Comparison of ENCODE assay signal across 8 cellular contexts in genomic region chr2:111493720-111494078, GRCh38.
DNase-seq lines count a peak whose midpoint lies in the region; ATAC-seq, FAIRE-seq and TF ChIP-seq lines count a peak whose summit lies in the region.
"Not testable (repeated sequence)": the region's sequence is repeated elsewhere in the genome, so short reads cannot be mapped to it uniquely, and the experiment has no call there.

No MANE protein-coding gene starts in this region.

- FAIRE-seq in HepG2 (lab: Jason Lieb, UNC), result not testable (repeated sequence)

- CTCF ChIA-PET in CD8-positive, alpha-beta T cell (lab: Charles Lee); HepG2 (lab: Yijun Ruan, JAX; ENCODE audit: low intra/inter-chr PET ratio, low total read pairs): not testable (repeated sequence)

- not testable (repeated sequence) for H3K4me3 ChIP-seq in CD8-positive, alpha-beta T cell (ENCODE audit: low read depth, low read length)
- H3K4me3 ChIP-seq in HepG2 (replicated peaks in 1 of 3; ENCODE audit: insufficient read depth in 1 of 3, low read depth in 2 of 3, low read length in 3 of 3), result peak overlapping the region; percentile 55 to 74 (median 66); a peak in 5 of 6 replicates

- not testable (repeated sequence) for H2AFZ ChIP-seq in HepG2 (ENCODE audit: low read length)

- peak overlapping the region; percentile 57 for H3K4me3 Mint-ChIP-seq in CD8-positive, alpha-beta T cell
- peak overlapping the region; percentile 37 for H3K4me3 Mint-ChIP-seq in dendritic cell treated with granulocyte-macrophage colony-stimulating factor and Interleukin-4, amounts not matched to agents 40 ng/mL and 50 ng/mL, for 4 days
- H3K4me3 Mint-ChIP-seq in stimulated activated memory B cell treated with anti-CD40 and anti-IgM and Interleukin-4, amounts not matched to agents 10 μg/mL and 1 μg/mL and 100 μg/mL, for 72 hours, result peak overlapping the region; percentile 62

- peaks cover 30% of the 10 kb centered on the region for H3K79me2 ChIP-seq in HepG2 (ENCODE audit: insufficient read depth, low read length)

- not testable (repeated sequence) for H3K27me3 ChIP-seq in CD8-positive, alpha-beta T cell (ENCODE audit: insufficient read depth, low read length); HepG2 (ENCODE audit: control insufficient read depth in 1 of 2, insufficient read depth in 2 of 2, low read length in 2 of 2)

- WGBS in HepG2 (ENCODE audit: low lambda C conversion rate), result 0% methylated on average over 2 of the region's 5 CpGs

- H4K20me1 ChIP-seq in HepG2 (ENCODE audit: insufficient read depth, low read length), result not testable (repeated sequence)

- DNase-seq in CD8-positive, alpha-beta T cell; HepG2 (ENCODE audit: low spot score): not testable (repeated sequence)
- DNase-seq in M059J (ENCODE audit: low read depth), result peak; percentile 10
- peak; percentile 72 for DNase-seq in activated CD8-positive, alpha-beta memory T cell treated with anti-CD3 and anti-CD28 coated beads, Interleukin-2, amount 50 U/mL, for 48 hours

- TF ChIP-seq CTCF in CD8-positive, alpha-beta T cell (IDR thresholded peaks at IDR 0.05); HepG2 (CRISPR knock-in tag; IDR thresholded peaks at IDR 0.05): not testable (repeated sequence)

- not testable (repeated sequence) for TF ChIP-seq RAD21 in HepG2 (CRISPR knock-in tag; IDR thresholded peaks at IDR 0.05)

- H3K4me1 ChIP-seq in CD8-positive, alpha-beta T cell (ENCODE audit: insufficient read depth, low read length), result not testable (repeated sequence)
- peaks cover 36% of the 10 kb centered on the region for H3K4me1 ChIP-seq in HepG2 (ENCODE audit: insufficient read depth, low read length)

- POLR2A ChIA-PET in CD8-positive, alpha-beta T cell (lab: Charles Lee); HepG2 (lab: Yijun Ruan, JAX): not testable (repeated sequence)

- intact Hi-C loops in CD8-positive, alpha-beta T cell (cut with DNase I, micrococcal nuclease); dendritic cell treated with granulocyte-macrophage colony-stimulating factor and Interleukin-4, amounts not matched to agents 40 ng/mL and 50 ng/mL, for 4 days (cut with micrococcal nuclease); HepG2 (cut with micrococcal nuclease; ENCODE audit: unreplicated experiment): not testable (repeated sequence)

- H3K4me2 ChIP-seq in HepG2 (ENCODE audit: low read depth, low read length), result peak overlapping the region; percentile 91

- not testable (repeated sequence) for H3K27me3 Mint-ChIP-seq in CD8-positive, alpha-beta T cell (ENCODE audit: low read depth); dendritic cell treated with granulocyte-macrophage colony-stimulating factor and Interleukin-4, amounts not matched to agents 40 ng/mL and 50 ng/mL, for 4 days; stimulated activated memory B cell treated with anti-CD40 and anti-IgM and Interleukin-4, amounts not matched to agents 10 μg/mL and 1 μg/mL and 100 μg/mL, for 72 hours

- not testable (repeated sequence) for H3K27ac ChIP-seq in CD8-positive, alpha-beta T cell (ENCODE audit: low read depth, low read length)
- H3K27ac ChIP-seq in HepG2 (ENCODE audit: extremely low read length, insufficient read depth, low read length), result peak overlapping the region; percentile 44

- not testable (repeated sequence) for H3K9me3 Mint-ChIP-seq in CD8-positive, alpha-beta T cell; dendritic cell treated with granulocyte-macrophage colony-stimulating factor and Interleukin-4, amounts not matched to agents 40 ng/mL and 50 ng/mL, for 4 days; stimulated activated memory B cell treated with anti-CD40 and anti-IgM and Interleukin-4, amounts not matched to agents 10 μg/mL and 1 μg/mL and 100 μg/mL, for 72 hours

- in situ Hi-C loops in HepG2 (cut with HindIII; ENCODE audit: extremely low pct_ligation_motif_present, low pct_unique_long_range_greater_than_20kb), result loop anchor here (25.0 kb wide), 1 partner anchor 169 kb away; no protein-coding TSS in a partner anchor

- not testable (repeated sequence) for H3K27ac Mint-ChIP-seq in CD8-positive, alpha-beta T cell
- peak overlapping the region; percentile 59 for H3K27ac Mint-ChIP-seq in dendritic cell treated with granulocyte-macrophage colony-stimulating factor and Interleukin-4, amounts not matched to agents 40 ng/mL and 50 ng/mL, for 4 days
- peak overlapping the region; percentile 49 for H3K27ac Mint-ChIP-seq in stimulated activated memory B cell treated with anti-CD40 and anti-IgM and Interleukin-4, amounts not matched to agents 10 μg/mL and 1 μg/mL and 100 μg/mL, for 72 hours

- H3K4me1 Mint-ChIP-seq in CD8-positive, alpha-beta T cell (ENCODE audit: low read depth); dendritic cell treated with granulocyte-macrophage colony-stimulating factor and Interleukin-4, amounts not matched to agents 40 ng/mL and 50 ng/mL, for 4 days (ENCODE audit: low read depth); stimulated activated memory B cell treated with anti-CD40 and anti-IgM and Interleukin-4, amounts not matched to agents 10 μg/mL and 1 μg/mL and 100 μg/mL, for 72 hours: not testable (repeated sequence)

- TF ChIP-seq EP300 in HepG2 (IDR thresholded peaks at IDR 0.05; ENCODE audit: low read depth in 2 of 2, low read length in 2 of 2); HepG2 (CRISPR knock-in tag; IDR thresholded peaks at IDR 0.05; ENCODE audit: borderline replicate concordance): not testable (repeated sequence)

- peak overlapping the region; percentile 62; the same call in 1 of the 2 replicates for H3K9ac ChIP-seq in HepG2 (ENCODE audit: insufficient read depth, low read depth, low read length)

- not testable (repeated sequence) for TF ChIP-seq POLR2A in HepG2 (IDR thresholded peaks at IDR 0.05; ENCODE audit: insufficient read depth in 1 of 2, low read depth in 2 of 2, low read length in 2 of 2)

- H3K36me3 ChIP-seq in CD8-positive, alpha-beta T cell (ENCODE audit: insufficient read depth, low read length); HepG2 (replicated peaks in 1 of 2; ENCODE audit: control insufficient read depth in 1 of 2, insufficient read depth in 2 of 2, low read length in 2 of 2): not testable (repeated sequence)

- not testable (repeated sequence) for BruUV-seq in HepG2 (replicated peaks; lab: Mats Ljungman, UMichigan)

- ATAC-seq in CD8-positive, alpha-beta T cell, result peak; percentile 63
- peak; percentile 78 for ATAC-seq in GM19463 (IDR thresholded peaks at IDR 0.05; ENCODE audit: unreplicated experiment)
- ATAC-seq in HG03025 (IDR thresholded peaks at IDR 0.05; ENCODE audit: low FRiP score, unreplicated experiment), result peak; percentile 57
- ATAC-seq in HepG2, result peak; percentile 10; the same call in 2 of the 3 replicates
- ATAC-seq in stimulated activated memory B cell treated with anti-CD40 and anti-IgM and Interleukin-4, amounts not matched to agents 10 μg/mL and 1 μg/mL and 100 μg/mL, for 72 hours, result peak; percentile 75

- H3K36me3 Mint-ChIP-seq in CD8-positive, alpha-beta T cell; dendritic cell treated with granulocyte-macrophage colony-stimulating factor and Interleukin-4, amounts not matched to agents 40 ng/mL and 50 ng/mL, for 4 days (ENCODE audit: low read depth); stimulated activated memory B cell treated with anti-CD40 and anti-IgM and Interleukin-4, amounts not matched to agents 10 μg/mL and 1 μg/mL and 100 μg/mL, for 72 hours: not testable (repeated sequence)

- H3K9me3 ChIP-seq in CD8-positive, alpha-beta T cell (ENCODE audit: low read length); HepG2 (ENCODE audit: low read length): not testable (repeated sequence)

Comparison
In these comparisons a context has a peak if more than half of its experiments do, and no peak if none do; other contexts are left out.
1. ATAC-seq: peak in every context shown above with its lines; median percentile 78 in GM19463; 75 in stimulated activated memory B cell treated with anti-CD40 and anti-IgM and Interleukin-4, amounts not matched to agents 10 μg/mL and 1 μg/mL and 100 μg/mL, for 72 hours; 63 in CD8-positive, alpha-beta T cell; 57 in HG03025; 10 in HepG2.